In genomic region chr10:118918689-118919088, GRCh38 we compare ENCODE assay signal across 20 cellular contexts.
DNase-seq lines count a peak whose midpoint lies in the region; ATAC-seq and TF ChIP-seq lines count a peak whose summit lies in the region.
"Had no signal": no experiment of that assay in that cellular context is flagged by ENCODE, and none has a peak within 500 bp of the region (broad histone marks: within the 10 kb centered on the region; RNA-seq: fewer than 3 reads in every experiment).

No MANE protein-coding gene starts in this region.

- no peaks in the 10 kb centered on the region for H3F3A ChIP-seq in PC-3 (ENCODE audit: low read length, unreplicated experiment)

- intact Hi-C loops in PC-3 (cut with micrococcal nuclease) (no loop called here), vagina (cut with DNase I) (no loop called here)

- CTCF ChIA-PET in PC-3 (lab: Charles Lee): no interaction called here

- H3K4me1 ChIP-seq in PC-3 (ENCODE audit: insufficient read depth, low read length) (peaks cover 15% of the 10 kb centered on the region), vagina (peaks cover 6% of the 10 kb centered on the region)

- H3K9me3 ChIP-seq in PC-3 (ENCODE audit: low read length) (no peaks in the 10 kb centered on the region), vagina (no peaks in the 10 kb centered on the region)
- H3K9me3 ChIP-seq: SK-N-SH had no signal

- no peaks in the 10 kb centered on the region for H4K20me1 ChIP-seq in PC-3 (ENCODE audit: low read length)

- TF ChIP-seq POLR2A in vagina (IDR thresholded peaks at IDR 0.05): no peak

- no peak overlapping the region for H2AFZ ChIP-seq in PC-3 (ENCODE audit: low read length)

- POLR2A ChIA-PET in PC-3 (lab: Charles Lee; ENCODE audit: unreplicated experiment): no interaction called here

- ATAC-seq in PC-3 (no peak), GM21367 (IDR thresholded peaks at IDR 0.05; ENCODE audit: unreplicated experiment) (no peak)
- ATAC-seq: GM12878 had no signal

- no peak for TF ChIP-seq CTCF in PC-3 (conservative IDR thresholded peaks at IDR 0.05; ENCODE audit: low read depth, low read length)
- TF ChIP-seq CTCF in fibroblast of mammary gland (conservative IDR thresholded peaks at IDR 0.05; ENCODE audit: control insufficient read depth, insufficient read depth, low read depth, low read length): no peak
- no peak for TF ChIP-seq CTCF in foreskin fibroblast (IDR thresholded peaks at IDR 0.05; ENCODE audit: low read depth, low read length)
- no peak for TF ChIP-seq CTCF in vagina (IDR thresholded peaks at IDR 0.05)

- H3K36me3 ChIP-seq in PC-3 (ENCODE audit: low read depth, low read length): no peaks in the 10 kb centered on the region
- no peaks in the 10 kb centered on the region for H3K36me3 ChIP-seq in vagina

- DNase-seq in NCI-H524 treated with DMSO at 0.1 percent for 48 hours (lab: John Stamatoyannopoulos, UW) (peak; percentile 80), NCI-H524 (lab: John Stamatoyannopoulos, UW) (no peak), PC-3 (peak; percentile 46), fibroblast of mammary gland (ENCODE audit: low read depth) (peak; percentile 2), foreskin fibroblast (no peak), UCSD-AML1 (lab: John Stamatoyannopoulos, UW; ENCODE audit: unreplicated experiment) (no peak), vagina (ENCODE audit: extremely low spot score in 2 of 2) (no peak)
- DNase-seq: COR-L47, GF-D8, GOT3, NCI-H1417 treated with DMSO at 0.1 percent for 48 hours, NCI-H187 treated with DMSO at 0.1 percent for 48 hours, NCI-H345, NCI-H526 treated with DMSO at 0.1 percent for 48 hours, SHP77 treated with DMSO at 0.1 percent for 48 hours, SK-N-SH had no signal

- no peaks in the 10 kb centered on the region for H3K79me2 ChIP-seq in PC-3 (ENCODE audit: low read length)

- no TSS peak for BruUV-seq in PC-3 (replicated peaks; lab: Mats Ljungman, UMichigan)

- no peak overlapping the region for H3K4me2 ChIP-seq in PC-3 (ENCODE audit: low read length)
- H3K4me2 ChIP-seq: KMS-11, SK-N-SH had no signal

- H3K4me3 ChIP-seq in PC-3 (ENCODE audit: low read length) (no peak overlapping the region), fibroblast of mammary gland (ENCODE audit: control insufficient read depth, low read depth, low read length) (no peak overlapping the region), foreskin fibroblast (ENCODE audit: low read depth in 1 of 2, low read length in 2 of 2) (no peak overlapping the region), vagina (no peak overlapping the region)
- H3K4me3 ChIP-seq: GM12878 had no signal

- H3K9me2 ChIP-seq in PC-3 (replicated peaks; ENCODE audit: low read length): no peaks in the 10 kb centered on the region
- H3K9me2 ChIP-seq: SK-N-SH had no signal

- no peaks in the 10 kb centered on the region for H3K27me3 ChIP-seq in PC-3 (ENCODE audit: low read length)
- H3K27me3 ChIP-seq in vagina: no peaks in the 10 kb centered on the region

- H3K27ac ChIP-seq in PC-3 (ENCODE audit: low read length) (no peak overlapping the region), vagina (no peak overlapping the region)
- H3K27ac ChIP-seq: 22Rv1, KMS-11 had no signal

- H3K9ac ChIP-seq in PC-3 (ENCODE audit: low read length): no peak overlapping the region
- H3K9ac ChIP-seq: KMS-11, SK-N-SH had no signal

Comparison
In these comparisons a context has a peak if more than half of its experiments do, and no peak if none do; other contexts are left out.
1. DNase-seq: peak in NCI-H524 treated with DMSO at 0.1 percent for 48 hours (single experiment), PC-3 (single experiment) and fibroblast of mammary gland (single experiment); none in NCI-H524 (0 of 2), foreskin fibroblast (0 of 2), UCSD-AML1 (single experiment) and vagina (0 of 2).